In the genomic region with DNA sequence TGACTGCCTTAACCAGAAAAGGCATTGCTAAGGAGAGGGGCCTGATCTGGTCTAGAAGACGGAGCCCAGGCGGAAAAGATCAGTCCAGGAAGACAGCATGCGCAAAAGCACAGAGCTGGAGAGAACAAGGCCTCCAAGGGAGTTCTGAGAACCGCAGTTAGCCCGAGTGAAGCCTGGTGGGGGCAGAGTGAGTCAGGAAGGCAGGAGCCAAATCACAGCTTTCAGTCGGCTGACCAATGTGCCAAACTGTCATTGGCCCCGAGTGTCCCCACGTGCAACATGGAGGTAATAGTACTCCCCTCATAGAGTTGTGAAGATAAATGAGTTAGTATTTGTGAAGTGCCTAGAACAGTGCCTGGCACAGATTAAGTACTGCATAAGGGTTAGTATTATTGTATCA, we compare ENCODE assay signal across 8 cellular contexts. TPM values are rescaled to one million over a fixed set of nuclear protein-coding genes. Genes with fewer than 3 reads are reported as not detected.
A peak's percentile ranks its signal among the peaks of the same experiment; 100 is the strongest.
DNase-seq lines count a peak whose midpoint lies in the region; ATAC-seq and TF ChIP-seq lines count a peak whose summit lies in the region.

No MANE protein-coding gene starts in this region.

- H3K9me3 Mint-ChIP-seq in naive thymus-derived CD4-positive, alpha-beta T cell, result peaks cover 0 to 3% (median 0%) of the 10 kb centered on the region in 11 donors

- DNase-seq in A673 (ENCODE audit: low spot score), result peak; percentile 12
- DNase-seq in HL-60 (ENCODE audit: low read depth in 1 of 2, low spot score in 1 of 2), result no peak
- no peak for DNase-seq in esophagus muscularis mucosa (ENCODE audit: extremely low spot score)
- DNase-seq in naive thymus-derived CD4-positive, alpha-beta T cell, result no peak
- no peak for DNase-seq in T-helper 1 cell
- DNase-seq in NCI-H1092 treated with DMSO at 0.1 percent for 48 hours (lab: John Stamatoyannopoulos, UW), result no peak

- TF ChIP-seq CTCF in A673 (conservative IDR thresholded peaks at IDR 0.05; ENCODE audit: low read depth, low read length) (no peak), HL-60 (IDR thresholded peaks at IDR 0.05; ENCODE audit: insufficient read depth, low read length) (no peak), esophagus muscularis mucosa (IDR thresholded peaks at IDR 0.05) (no peak)

- peaks cover 16 to 50% (median 30%) of the 10 kb centered on the region in 7 donors for H3K4me1 Mint-ChIP-seq in naive thymus-derived CD4-positive, alpha-beta T cell

- H3K4me3 ChIP-seq in A673 (ENCODE audit: low read depth, low read length, poor library complexity, severe bottlenecking), result no peak overlapping the region
- no peak overlapping the region for H3K4me3 ChIP-seq in HL-60 (replicated peaks; ENCODE audit: insufficient read depth, low read length)
- H3K4me3 ChIP-seq in esophagus muscularis mucosa, result peak overlapping the region; percentile 80 to 86 (median 82)
- H3K4me3 ChIP-seq in naive thymus-derived CD4-positive, alpha-beta T cell (ENCODE audit: low read length), result no peak overlapping the region

- CTCF ChIA-PET in A673 (lab: Charles Lee), result no interaction called here
- CTCF ChIA-PET in naive thymus-derived CD4-positive, alpha-beta T cell (lab: Charles Lee), result interaction anchor here (1.2 kb wide), 1 partner anchor 8 kb away, joined by 3 read pairs; no protein-coding TSS in a partner anchor

- TF ChIP-seq POLR2A in esophagus muscularis mucosa (IDR thresholded peaks at IDR 0.05; ENCODE audit: low read depth), result no peak

- H3K27me3 ChIP-seq in A673 (replicated peaks; ENCODE audit: insufficient read depth, low read depth, low read length, poor library complexity) (no peaks in the 10 kb centered on the region), HL-60 (ENCODE audit: insufficient read depth, poor library complexity, severe bottlenecking) (no peaks in the 10 kb centered on the region), esophagus muscularis mucosa (peaks cover 0 to 6% (median 0%) of the 10 kb centered on the region in 4 donors)
- no peaks in the 10 kb centered on the region for H3K27me3 ChIP-seq in naive thymus-derived CD4-positive, alpha-beta T cell (ENCODE audit: control insufficient read depth in 2 of 2, insufficient read depth in 2 of 2, low read length in 2 of 2)

- peaks cover 0 to 2% (median 0%) of the 10 kb centered on the region in 5 donors for H3K36me3 Mint-ChIP-seq in naive thymus-derived CD4-positive, alpha-beta T cell

- POLR2A ChIA-PET in A673 (lab: Charles Lee; ENCODE audit: low non-redundant PET), result no interaction called here
- POLR2A ChIA-PET in naive thymus-derived CD4-positive, alpha-beta T cell (lab: Charles Lee), result no interaction called here

- 44% methylated on average over 8 of the region's 8 CpGs for WGBS in esophagus muscularis mucosa

- no peak overlapping the region for H3K27ac ChIP-seq in A673 (ENCODE audit: low read depth, low read length, poor library complexity, severe bottlenecking)
- peak overlapping the region; percentile 79 for H3K27ac ChIP-seq in HL-60 (replicated peaks)
- H3K27ac ChIP-seq in esophagus muscularis mucosa (replicated peaks in 1 of 4), result peak overlapping the region; percentile 89 to 97 (median 95)
- no peak overlapping the region for H3K27ac ChIP-seq in naive thymus-derived CD4-positive, alpha-beta T cell (ENCODE audit: low read depth, low read length)

- no TSS peak for BruUV-seq in A673 (replicated peaks; lab: Mats Ljungman, UMichigan)

- H3K9me3 ChIP-seq in A673 (ENCODE audit: low read depth, low read length, poor library complexity, severe bottlenecking) (no peaks in the 10 kb centered on the region), esophagus muscularis mucosa (no peaks in the 10 kb centered on the region)
- no peaks in the 10 kb centered on the region for H3K9me3 ChIP-seq in naive thymus-derived CD4-positive, alpha-beta T cell (ENCODE audit: control insufficient read depth in 2 of 3, low read length in 3 of 3)

- H3K4me1 ChIP-seq in A673 (ENCODE audit: insufficient read depth, low read length, poor library complexity, severe bottlenecking) (peaks cover 24% of the 10 kb centered on the region), esophagus muscularis mucosa (peaks cover 11 to 52% (median 48%) of the 10 kb centered on the region in 4 donors)
- peaks cover 6 to 9% of the 10 kb centered on the region in 2 donors for H3K4me1 ChIP-seq in naive thymus-derived CD4-positive, alpha-beta T cell (ENCODE audit: control insufficient read depth in 2 of 2, insufficient read depth in 2 of 2, low read length in 2 of 2)

- H3K36me3 ChIP-seq in A673 (ENCODE audit: insufficient read depth, low read length, poor library complexity, severe bottlenecking) (no peaks in the 10 kb centered on the region), esophagus muscularis mucosa (no peaks in the 10 kb centered on the region)
- H3K36me3 ChIP-seq in naive thymus-derived CD4-positive, alpha-beta T cell (ENCODE audit: control insufficient read depth in 2 of 3, insufficient read depth in 3 of 3, low read length in 3 of 3), result no peaks in the 10 kb centered on the region

- TF ChIP-seq EP300 in esophagus muscularis mucosa (IDR thresholded peaks at IDR 0.05), result peak; percentile 16

- intact Hi-C loops in A673 (cut with micrococcal nuclease; ENCODE audit: unreplicated experiment) (loop anchor here (2.0 kb wide), 1 partner anchor 34 kb away; no protein-coding TSS in a partner anchor), esophagus muscularis mucosa (cut with DNase I) (no loop called here)
- intact Hi-C loops in naive thymus-derived CD4-positive, alpha-beta T cell (cut with micrococcal nuclease), result loop anchor here (1.0 to 10.0 kb wide), 2 partner anchors 9 to 1146 kb away; no protein-coding TSS in a partner anchor

- peak overlapping the region in 7 of 9 donors; percentile 34 to 91 (median 74) for H3K27ac Mint-ChIP-seq in naive thymus-derived CD4-positive, alpha-beta T cell

- H3K4me3 Mint-ChIP-seq in naive thymus-derived CD4-positive, alpha-beta T cell, result peak overlapping the region in 7 of 10 donors; percentile 73 to 86 (median 81)

- ATAC-seq in naive thymus-derived CD4-positive, alpha-beta T cell, result no peak
- ATAC-seq in GM18511 (IDR thresholded peaks at IDR 0.05; ENCODE audit: unreplicated experiment), result no peak
- no peak for ATAC-seq in GM21515 (IDR thresholded peaks at IDR 0.05; ENCODE audit: unreplicated experiment)

- peaks cover 0 to 31% (median 0%) of the 10 kb centered on the region in 5 donors for H3K27me3 Mint-ChIP-seq in naive thymus-derived CD4-positive, alpha-beta T cell

RNA-seq across cellular contexts. Expression of a gene that starts 1.2 kb away (rescaled TPM):
- total RNA-seq in A673 (2021) (1.9 and 2.8 TPM in 2 replicates), esophagus muscularis mucosa (10 to 100 TPM; 35.8 to 70.2 (median 66.7) TPM)
- 10 to 100 TPM in 1 of 5 experiments, 1 to 10 TPM in 2, under 1 TPM in 1, not detected in 1; 0.30 to 12.0 (median 2.9) TPM for total RNA-seq in naive thymus-derived CD4-positive, alpha-beta T cell
- 1 to 10 TPM; 4.2 to 4.9 TPM for polyA plus RNA-seq in naive thymus-derived CD4-positive, alpha-beta T cell

Comparison
In these comparisons a context has a peak if more than half of its experiments do, and no peak if none do; other contexts are left out.
1. H3K27ac ChIP-seq: peak in HL-60 (single experiment) and esophagus muscularis mucosa (4 of 4); none in A673 (single experiment) and naive thymus-derived CD4-positive, alpha-beta T cell (single experiment).
2. H3K4me3 ChIP-seq: peak in esophagus muscularis mucosa (4 of 4); none in A673 (single experiment), HL-60 (single experiment) and naive thymus-derived CD4-positive, alpha-beta T cell (single experiment).